ENCODE assay signal across 29 cellular contexts in the genomic region with DNA sequence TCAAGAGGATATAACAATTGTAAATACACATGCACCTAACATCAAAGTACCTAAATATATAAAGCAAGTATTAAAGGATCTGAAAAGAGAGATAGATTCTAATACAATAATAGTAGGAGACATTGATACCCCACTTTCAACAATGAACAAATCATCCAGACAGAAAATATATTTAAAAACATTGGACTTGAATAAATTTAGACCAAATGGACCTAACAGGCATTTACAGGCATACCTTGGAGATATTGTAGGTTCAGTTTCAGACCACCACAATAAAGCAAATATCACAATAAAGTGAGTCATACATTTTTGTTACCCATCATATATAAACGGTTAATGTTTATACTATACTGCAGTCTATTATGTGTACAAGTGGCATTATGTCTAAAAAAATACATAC.
"Had no signal": no experiment of that assay in that cellular context is flagged by ENCODE, and none has a peak within 500 bp of the region (broad histone marks: within the 10 kb centered on the region; RNA-seq: fewer than 3 reads in every experiment).

No MANE protein-coding gene starts in this region.

- H3K9me3 Mint-ChIP-seq: dendritic cell treated with granulocyte-macrophage colony-stimulating factor and Interleukin-4, amounts not matched to agents 40 ng/mL and 50 ng/mL, for 4 days; effector memory CD8-positive, alpha-beta T cell had no signal

- H3K27ac ChIP-seq: colonic mucosa, coronary artery, dorsolateral prefrontal cortex, epithelial cell of prostate, esophagus muscularis mucosa, esophagus squamous epithelium, foreskin keratinocyte, gastrocnemius medialis, gastroesophageal sphincter, heart left ventricle, heart right ventricle, hepatocyte had no signal

- FAIRE-seq: endometrium, endothelial cell of umbilical vein, frontal cortex had no signal

- H3K27me3 ChIP-seq: colonic mucosa, dorsolateral prefrontal cortex, esophagus muscularis mucosa, esophagus squamous epithelium, foreskin keratinocyte, gastrocnemius medialis, gastroesophageal sphincter, heart left ventricle, heart right ventricle, hepatocyte had no signal

- H3K4me1 ChIP-seq: colonic mucosa, esophagus muscularis mucosa, esophagus squamous epithelium, foreskin keratinocyte, gastrocnemius medialis, gastroesophageal sphincter, heart left ventricle, heart right ventricle had no signal

- H3K9me3 ChIP-seq: colonic mucosa, esophagus muscularis mucosa, esophagus squamous epithelium, gastrocnemius medialis had no signal

- H3K4me3 Mint-ChIP-seq: dendritic cell treated with granulocyte-macrophage colony-stimulating factor and Interleukin-4, amounts not matched to agents 40 ng/mL and 50 ng/mL, for 4 days; effector memory CD8-positive, alpha-beta T cell; endodermal cell had no signal

- H3K4me2 ChIP-seq: hepatocyte had no signal

- H3K27ac Mint-ChIP-seq: dendritic cell treated with granulocyte-macrophage colony-stimulating factor and Interleukin-4, amounts not matched to agents 40 ng/mL and 50 ng/mL, for 4 days; effector memory CD8-positive, alpha-beta T cell; endodermal cell had no signal

- H2AFZ ChIP-seq: hepatocyte had no signal

- DNase-seq: colonic mucosa; cortex of kidney; dermis blood vessel endothelial cell; dorsolateral prefrontal cortex; effector CD4-positive, alpha-beta T cell; effector CD8-positive, alpha-beta T cell; effector memory CD4-positive, alpha-beta T cell; effector memory CD8-positive, alpha-beta T cell; endodermal cell; erythroblast; esophagus squamous epithelium; foreskin fibroblast; foreskin keratinocyte; foreskin melanocyte; gastrocnemius medialis; glutamatergic neuron; head of caudate nucleus; heart left ventricle; heart right ventricle had no signal

- ATAC-seq: effector memory CD8-positive, alpha-beta T cell; esophagus mucosa; foreskin keratinocyte; gastrocnemius medialis; gastroesophageal sphincter; heart left ventricle; heart right ventricle had no signal

- H3K36me3 ChIP-seq: colonic mucosa, esophagus muscularis mucosa, esophagus squamous epithelium, gastrocnemius medialis, gastroesophageal sphincter, heart left ventricle, heart right ventricle had no signal

- H3K4me3 ChIP-seq: colonic mucosa, coronary artery, dorsolateral prefrontal cortex, esophagus muscularis mucosa, esophagus squamous epithelium, gastrocnemius medialis, gastroesophageal sphincter, heart left ventricle, heart right ventricle, hepatocyte had no signal

- H3K27me3 Mint-ChIP-seq: dendritic cell treated with granulocyte-macrophage colony-stimulating factor and Interleukin-4, amounts not matched to agents 40 ng/mL and 50 ng/mL, for 4 days; effector memory CD8-positive, alpha-beta T cell had no signal

- H3K79me2 ChIP-seq: hepatocyte had no signal
